In the genomic region with DNA sequence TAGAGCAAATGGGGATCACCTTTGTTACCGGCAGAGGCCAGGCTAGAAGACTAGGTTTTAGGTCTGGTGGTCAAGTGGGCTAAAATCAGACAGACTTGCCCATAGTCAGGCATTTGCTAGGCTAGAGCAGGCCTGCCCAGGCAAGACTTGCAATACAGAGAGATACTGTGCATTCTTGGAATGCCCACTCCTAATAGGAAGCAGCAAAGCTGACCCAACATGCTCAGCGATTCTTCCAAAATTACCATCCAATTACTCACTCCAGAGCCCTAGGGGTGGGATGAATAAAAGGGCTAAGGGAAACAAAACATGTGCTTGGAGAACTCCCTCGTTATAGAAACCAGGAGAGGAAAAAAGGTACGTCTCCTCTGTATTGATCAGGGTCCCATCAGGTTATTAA, we compare ENCODE assay signal across 27 cellular contexts.
DNase-seq lines count a peak whose midpoint lies in the region; ATAC-seq and TF ChIP-seq lines count a peak whose summit lies in the region.
"Had no signal": no experiment of that assay in that cellular context is flagged by ENCODE, and none has a peak within 500 bp of the region (broad histone marks: within the 10 kb centered on the region; RNA-seq: fewer than 3 reads in every experiment).

No MANE protein-coding gene starts in this region.

- peaks cover 11% of the 10 kb centered on the region for H3K36me3 Mint-ChIP-seq in HFFc6 (ENCODE audit: low read depth)
- H3K36me3 Mint-ChIP-seq: WTC11 had no signal

- in situ Hi-C loops in GM13977 (cut with MboI; ENCODE audit: low pct_unique_long_range_greater_than_20kb, low sequenced_read_pairs, unreplicated experiment) = no loop called here

- no peaks in the 10 kb centered on the region for H3K36me3 ChIP-seq in adipocyte (ENCODE audit: control insufficient read depth, insufficient read depth, low read length, severe bottlenecking)
- H3K36me3 ChIP-seq: gastrocnemius medialis, right lobe of liver had no signal

- H3K9me3 ChIP-seq in adipocyte (ENCODE audit: control insufficient read depth, low read length) = no peaks in the 10 kb centered on the region
- H3K9me3 ChIP-seq: gastrocnemius medialis, right lobe of liver had no signal

- H3K9me3 Mint-ChIP-seq in HFFc6 = peaks cover 4% of the 10 kb centered on the region; the same call in 1 of the 2 replicates
- H3K9me3 Mint-ChIP-seq: H9 had no signal

- DNase-seq in HFFc6 (peak; percentile 25), adipocyte (ENCODE audit: low read depth) (peak; percentile 23), foreskin keratinocyte (peak; percentile 98 to 99), GM13977 (ENCODE audit: low spot score) (no peak)
- no peak for DNase-seq in activated effector memory CD4-positive, alpha-beta T cell treated with anti-CD3 and anti-CD28 coated beads, Interleukin-2, amount 50 U/mL, for 16 hours
- DNase-seq: activated CD4-positive, alpha-beta T cell treated with anti-CD3 and anti-CD28 coated beads, Interleukin-2, amount 50 U/mL, for 1 hour; activated naive CD4-positive, alpha-beta T cell treated with anti-CD3 and anti-CD28 coated beads, Interleukin-2, amount 50 U/mL, for 16 hours; aorta; CD4-positive, alpha-beta T cell; erythroblast; gastrocnemius medialis; H9; hypothalamus; NCI-H1105 treated with DMSO at 0.1 percent for 48 hours; NCI-H2029 treated with DMSO at 0.1 percent for 48 hours; NCI-H345; NCI-H774; posterior cingulate gyrus; right lobe of liver; Right ventricle myocardium superior; stimulated activated naive CD8-positive, alpha-beta T cell treated with anti-CD3 and anti-CD28 coated beads, Interleukin-15, Interleukin-2, amounts not matched to agents 100 U/mL and 50 U/mL, for 24 hours; T1000 had no signal

- peaks cover 61% of the 10 kb centered on the region for H3K4me1 Mint-ChIP-seq in HFFc6 (ENCODE audit: low read depth)

- peaks cover 2% of the 10 kb centered on the region; the same call in 1 of the 2 replicates for H3K27me3 Mint-ChIP-seq in HFFc6 (ENCODE audit: insufficient read depth)
- H3K27me3 Mint-ChIP-seq: CD4-positive, alpha-beta T cell had no signal

- no peaks in the 10 kb centered on the region for H3K4me1 ChIP-seq in adipocyte (ENCODE audit: control insufficient read depth, insufficient read depth, low read length)
- H3K4me1 ChIP-seq in foreskin keratinocyte = peaks cover 36% of the 10 kb centered on the region
- H3K4me1 ChIP-seq: gastrocnemius medialis, right lobe of liver had no signal

- no peak overlapping the region for H3K4me3 Mint-ChIP-seq in HFFc6
- H3K4me3 Mint-ChIP-seq: activated T-helper 1 cell treated with anti-CD3 and anti-CD28 coated beads, Interleukin-12 subunit alpha, Interleukin-12 subunit beta, Interleukin-2, Interleukin-4 antibody, amounts not matched to agents 30 ng/mL and 10 ng/mL and 1 ng/mL, durations not matched to agents 14 hours and 24 hours and 36 hours; CD4-positive, alpha-beta T cell; H9; neural crest cell; WTC11 had no signal

- H3K27me3 ChIP-seq in adipocyte (replicated peaks; ENCODE audit: control insufficient read depth, insufficient read depth, low read length) (peaks cover 18% of the 10 kb centered on the region), foreskin keratinocyte (no peaks in the 10 kb centered on the region)
- H3K27me3 ChIP-seq: gastrocnemius medialis, right lobe of liver had no signal

- H3K4me3 ChIP-seq in adipocyte (ENCODE audit: low read length) = no peak overlapping the region
- H3K4me3 ChIP-seq: gastrocnemius medialis, right lobe of liver had no signal

- peak overlapping the region; percentile 96 for H3K27ac ChIP-seq in foreskin keratinocyte
- H3K27ac ChIP-seq: gastrocnemius medialis, right lobe of liver had no signal

- ATAC-seq in foreskin keratinocyte (peak; percentile 81), GM21360 (IDR thresholded peaks at IDR 0.05; ENCODE audit: unreplicated experiment) (no peak), HG02870 (IDR thresholded peaks at IDR 0.05; ENCODE audit: unreplicated experiment) (no peak)
- ATAC-seq: gastrocnemius medialis; right lobe of liver; stimulated activated naive CD8-positive, alpha-beta T cell treated with anti-CD3 and anti-CD28 coated beads, Interleukin-15, Interleukin-2, amounts not matched to agents 100 U/mL and 50 U/mL, for 24 hours; WTC11 had no signal

- peak overlapping the region; percentile 27; the same call in 1 of the 2 replicates for H3K27ac Mint-ChIP-seq in HFFc6
- H3K27ac Mint-ChIP-seq: activated T-helper 1 cell treated with anti-CD3 and anti-CD28 coated beads, Interleukin-12 subunit alpha, Interleukin-12 subunit beta, Interleukin-2, Interleukin-4 antibody, amounts not matched to agents 30 ng/mL and 10 ng/mL and 1 ng/mL, durations not matched to agents 14 hours and 24 hours and 36 hours; CD4-positive, alpha-beta T cell; H9; WTC11 had no signal

- H3K9ac ChIP-seq in adipocyte (ENCODE audit: low read length) = no peak overlapping the region

- TF ChIP-seq CTCF in HFFc6 (IDR thresholded peaks at IDR 0.05) = no peak
- TF ChIP-seq CTCF in foreskin keratinocyte (conservative IDR thresholded peaks at IDR 0.05) = no peak
- no peak for TF ChIP-seq CTCF in GM13977 (IDR thresholded peaks at IDR 0.05; ENCODE audit: extremely low read depth, insufficient read depth, missing control alignments)

Comparison
In these comparisons a context has a peak if more than half of its experiments do, and no peak if none do; other contexts are left out.
1. DNase-seq: peak in HFFc6 (single experiment), adipocyte (single experiment) and foreskin keratinocyte (2 of 2); none in activated effector memory CD4-positive, alpha-beta T cell treated with anti-CD3 and anti-CD28 coated beads, Interleukin-2, amount 50 U/mL, for 16 hours (single experiment) and GM13977 (single experiment).